15 cellular contexts compared by ENCODE assay signal in genomic region chr7:44473295-44473694, GRCh38. TPM values are rescaled to one million over a fixed set of nuclear protein-coding genes. Genes with fewer than 3 reads are reported as not detected.
A peak's percentile ranks its signal among the peaks of the same experiment; 100 is the strongest.
DNase-seq lines count a peak whose midpoint lies in the region; ATAC-seq and TF ChIP-seq lines count a peak whose summit lies in the region.
"Had no signal": no experiment of that assay in that cellular context is flagged by ENCODE, and none has a peak within 500 bp of the region (broad histone marks: within the 10 kb centered on the region; RNA-seq: fewer than 3 reads in every experiment).

No MANE protein-coding gene starts in this region.

- H3K9me3 Mint-ChIP-seq in HFFc6 (no peaks in the 10 kb centered on the region), progenitor cell of endocrine pancreas (ENCODE audit: low read depth) (no peaks in the 10 kb centered on the region), WTC11 (no peaks in the 10 kb centered on the region)
- no peaks in the 10 kb centered on the region for H3K9me3 Mint-ChIP-seq in T-helper 2 cell treated with Interferon-gamma antibody and Interleukin-4, amounts not matched to agents 5 μg/mL and 100 μg/mL, for 36 hours

- DNase-seq in HFFc6 = peak; percentile 30
- DNase-seq in Panc1 (ENCODE audit: low read depth, low spot score) = no peak
- DNase-seq in epithelial cell of prostate (ENCODE audit: low read depth, low spot score) = peak; percentile 49
- DNase-seq in progenitor cell of endocrine pancreas (ENCODE audit: low spot score, unreplicated experiment) = no peak
- DNase-seq in T-helper 2 cell treated with Interferon-gamma antibody and Interleukin-4, amounts not matched to agents 5 μg/mL and 100 μg/mL, for 36 hours (ENCODE audit: low spot score) = no peak
- no peak for DNase-seq in WTC11 (ENCODE audit: low spot score)
- no peak for DNase-seq in DMS114 treated with DMSO at 0.1 percent for 48 hours (lab: John Stamatoyannopoulos, UW; ENCODE audit: unreplicated experiment)
- DNase-seq: activated naive CD4-positive, alpha-beta T cell treated with anti-CD3 and anti-CD28 coated beads, Interleukin-2, amount 50 U/mL, for 16 hours; colonic mucosa; foreskin melanocyte; GOT3; KG1; NCI-H1930; thyroid gland had no signal

- TF ChIP-seq CTCF in HFFc6 (IDR thresholded peaks at IDR 0.05) = no peak
- no peak for TF ChIP-seq CTCF in Panc1 (IDR thresholded peaks at IDR 0.05)
- no peak for TF ChIP-seq CTCF in progenitor cell of endocrine pancreas (IDR thresholded peaks at IDR 0.05; ENCODE audit: unreplicated experiment)
- TF ChIP-seq CTCF in WTC11 (IDR thresholded peaks at IDR 0.05) = no peak

- H3K4me3 ChIP-seq in Panc1 (ENCODE audit: low read depth in 2 of 2, low read length in 2 of 2) = no peak overlapping the region
- H3K4me3 ChIP-seq: colonic mucosa, thyroid gland had no signal

- H3K36me3 Mint-ChIP-seq in HFFc6 (ENCODE audit: low read depth) (peaks cover 16% of the 10 kb centered on the region), progenitor cell of endocrine pancreas (ENCODE audit: insufficient read depth) (peaks cover 9% of the 10 kb centered on the region), WTC11 (peaks cover 32% of the 10 kb centered on the region)
- peaks cover 41% of the 10 kb centered on the region for H3K36me3 Mint-ChIP-seq in T-helper 2 cell treated with Interferon-gamma antibody and Interleukin-4, amounts not matched to agents 5 μg/mL and 100 μg/mL, for 36 hours (ENCODE audit: low read depth)

- H3K27ac ChIP-seq in Panc1 (ENCODE audit: low read length) = no peak overlapping the region
- peak overlapping the region; percentile 60 for H3K27ac ChIP-seq in epithelial cell of prostate
- H3K27ac ChIP-seq: colonic mucosa, thyroid gland had no signal

- in situ Hi-C loops in Panc1 (cut with HindIII; ENCODE audit: low pct_unique_long_range_greater_than_20kb, low sequenced_read_pairs) = no loop called here

- H3K27me3 Mint-ChIP-seq in HFFc6 (ENCODE audit: insufficient read depth) (no peaks in the 10 kb centered on the region; the same call in 1 of the 2 replicates), progenitor cell of endocrine pancreas (no peaks in the 10 kb centered on the region), WTC11 (ENCODE audit: low read depth) (no peaks in the 10 kb centered on the region)
- no peaks in the 10 kb centered on the region for H3K27me3 Mint-ChIP-seq in T-helper 2 cell treated with Interferon-gamma antibody and Interleukin-4, amounts not matched to agents 5 μg/mL and 100 μg/mL, for 36 hours (ENCODE audit: low read depth)

- CTCF ChIA-PET in Panc1 (lab: Charles Lee) = no interaction called here
- CTCF ChIA-PET in WTC11 (lab: Charles Lee) = no interaction called here

- peaks cover 10% of the 10 kb centered on the region for H3K4me1 ChIP-seq in Panc1 (ENCODE audit: control insufficient read depth, insufficient read depth, low read length)
- H3K4me1 ChIP-seq: colonic mucosa had no signal

- H3K27ac Mint-ChIP-seq in HFFc6 = peak overlapping the region; percentile 19
- peak overlapping the region; percentile 80 for H3K27ac Mint-ChIP-seq in progenitor cell of endocrine pancreas
- H3K27ac Mint-ChIP-seq in T-helper 2 cell treated with Interferon-gamma antibody and Interleukin-4, amounts not matched to agents 5 μg/mL and 100 μg/mL, for 36 hours = no peak overlapping the region
- no peak overlapping the region for H3K27ac Mint-ChIP-seq in WTC11

- intact Hi-C loops in Panc1 (cut with micrococcal nuclease; ENCODE audit: unreplicated experiment) = no loop called here

- ATAC-seq in Panc1 (peak; percentile 43; the same call in 1 of the 2 replicates), GM21723 (IDR thresholded peaks at IDR 0.05; ENCODE audit: unreplicated experiment) (no peak), WTC11 (no peak)

- POLR2A ChIA-PET in Panc1 (lab: Charles Lee) (no interaction called here), WTC11 (lab: Charles Lee) (no interaction called here)

- H3K9me3 ChIP-seq in Panc1 (ENCODE audit: control insufficient read depth, insufficient read depth, low read depth, low read length) = no peaks in the 10 kb centered on the region
- H3K9me3 ChIP-seq: colonic mucosa, thyroid gland had no signal

- H3K27me3 ChIP-seq in Panc1 (ENCODE audit: control insufficient read depth, insufficient read depth, low read length) = no peaks in the 10 kb centered on the region
- H3K27me3 ChIP-seq: colonic mucosa, thyroid gland had no signal

- H3K4me3 Mint-ChIP-seq in HFFc6 (no peak overlapping the region), progenitor cell of endocrine pancreas (ENCODE audit: low read depth) (no peak overlapping the region), WTC11 (no peak overlapping the region)
- no peak overlapping the region for H3K4me3 Mint-ChIP-seq in T-helper 2 cell treated with Interferon-gamma antibody and Interleukin-4, amounts not matched to agents 5 μg/mL and 100 μg/mL, for 36 hours

- BruUV-seq in Panc1 (replicated peaks; lab: Mats Ljungman, UMichigan) = no TSS peak

- peaks cover 13% of the 10 kb centered on the region for H3K36me3 ChIP-seq in Panc1 (ENCODE audit: control insufficient read depth, insufficient read depth, low read length)
- H3K36me3 ChIP-seq: colonic mucosa, thyroid gland had no signal

- H3K4me1 Mint-ChIP-seq in HFFc6 (ENCODE audit: low read depth) (peaks cover 71% of the 10 kb centered on the region), progenitor cell of endocrine pancreas (ENCODE audit: low read depth) (peaks cover 30% of the 10 kb centered on the region), WTC11 (no peaks in the 10 kb centered on the region)
- H3K4me1 Mint-ChIP-seq in T-helper 2 cell treated with Interferon-gamma antibody and Interleukin-4, amounts not matched to agents 5 μg/mL and 100 μg/mL, for 36 hours (ENCODE audit: low read depth) = peaks cover 12% of the 10 kb centered on the region

TF ChIP-seq in WTC11, 78 proteins besides CTCF, POLR2A, EP300 and RAD21:
- TF ChIP-seq MXD4 (CRISPR knock-in tag; IDR thresholded peaks at IDR 0.05; ENCODE audit: borderline replicate concordance) (no peak), RORB (CRISPR knock-in tag; IDR thresholded peaks at IDR 0.05) (no peak), TP53 (CRISPR knock-in tag; IDR thresholded peaks at IDR 0.05) (no peak), ZNF396 (CRISPR knock-in tag; IDR thresholded peaks at IDR 0.05; ENCODE audit: borderline replicate concordance) (no peak), MLX (CRISPR knock-in tag; IDR thresholded peaks at IDR 0.05) (no peak), FOXJ3 (CRISPR knock-in tag; IDR thresholded peaks at IDR 0.05; ENCODE audit: borderline replicate concordance) (no peak), MYBL2 (CRISPR knock-in tag; IDR thresholded peaks at IDR 0.05) (no peak), SOX15 (CRISPR knock-in tag; IDR thresholded peaks at IDR 0.05) (no peak), ZNF138 (CRISPR knock-in tag; conservative IDR thresholded peaks at IDR 0.05) (no peak)
- TF ChIP-seq, protein P1, sequence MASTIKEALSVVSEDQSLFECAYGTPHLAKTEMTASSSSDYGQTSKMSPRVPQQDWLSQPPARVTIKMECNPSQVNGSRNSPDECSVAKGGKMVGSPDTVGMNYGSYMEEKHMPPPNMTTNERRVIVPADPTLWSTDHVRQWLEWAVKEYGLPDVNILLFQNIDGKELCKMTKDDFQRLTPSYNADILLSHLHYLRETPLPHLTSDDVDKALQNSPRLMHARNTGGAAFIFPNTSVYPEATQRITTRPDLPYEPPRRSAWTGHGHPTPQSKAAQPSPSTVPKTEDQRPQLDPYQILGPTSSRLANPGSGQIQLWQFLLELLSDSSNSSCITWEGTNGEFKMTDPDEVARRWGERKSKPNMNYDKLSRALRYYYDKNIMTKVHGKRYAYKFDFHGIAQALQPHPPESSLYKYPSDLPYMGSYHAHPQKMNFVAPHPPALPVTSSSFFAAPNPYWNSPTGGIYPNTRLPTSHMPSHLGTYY (CRISPR knock-in tag; IDR thresholded peaks at IDR 0.05) = no peak
- TF ChIP-seq, protein P2, sequence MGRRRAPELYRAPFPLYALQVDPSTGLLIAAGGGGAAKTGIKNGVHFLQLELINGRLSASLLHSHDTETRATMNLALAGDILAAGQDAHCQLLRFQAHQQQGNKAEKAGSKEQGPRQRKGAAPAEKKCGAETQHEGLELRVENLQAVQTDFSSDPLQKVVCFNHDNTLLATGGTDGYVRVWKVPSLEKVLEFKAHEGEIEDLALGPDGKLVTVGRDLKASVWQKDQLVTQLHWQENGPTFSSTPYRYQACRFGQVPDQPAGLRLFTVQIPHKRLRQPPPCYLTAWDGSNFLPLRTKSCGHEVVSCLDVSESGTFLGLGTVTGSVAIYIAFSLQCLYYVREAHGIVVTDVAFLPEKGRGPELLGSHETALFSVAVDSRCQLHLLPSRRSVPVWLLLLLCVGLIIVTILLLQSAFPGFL (CRISPR knock-in tag; IDR thresholded peaks at IDR 0.05; ENCODE audit: borderline replicate concordance) = no peak
- TF ChIP-seq, protein P3, sequence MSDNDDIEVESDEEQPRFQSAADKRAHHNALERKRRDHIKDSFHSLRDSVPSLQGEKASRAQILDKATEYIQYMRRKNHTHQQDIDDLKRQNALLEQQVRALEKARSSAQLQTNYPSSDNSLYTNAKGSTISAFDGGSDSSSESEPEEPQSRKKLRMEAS (CRISPR knock-in tag; IDR thresholded peaks at IDR 0.05) = no peak
TF ChIP-seq in WTC11: peak in this region for 0.

RNA-seq across cellular contexts. Expression of gene NUDCD3, which starts 17.2 kb away (rescaled TPM):
- total RNA-seq in HFFc6 (2021; fragmentation: NEBNext Ultra II Directional; extraction: Animal tissue kit (Norgen Biotek cat#: 25700)) = 100 to 1,000 TPM in 2 of 6 experiments, 10 to 100 TPM in 4; 79.2 to 114 (median 90.6) TPM
- total RNA-seq in Panc1 (2021; ENCODE audit: unreplicated experiment) (117 TPM), progenitor cell of endocrine pancreas (86.2 and 89.0 TPM in 2 replicates), WTC11 (2021) (71.8 to 83.9 TPM (median 82.7 TPM) in 3 replicates)
- 128 TPM for polyA plus RNA-seq in Panc1 (2012; ENCODE audit: insufficient read length)

Comparison
In these comparisons a context has a peak if more than half of its experiments do, and no peak if none do; other contexts are left out.
1. DNase-seq: peak in HFFc6 (single experiment) and epithelial cell of prostate (single experiment); none in Panc1 (single experiment), progenitor cell of endocrine pancreas (single experiment), T-helper 2 cell treated with Interferon-gamma antibody and Interleukin-4, amounts not matched to agents 5 μg/mL and 100 μg/mL, for 36 hours (single experiment), WTC11 (single experiment) and DMS114 treated with DMSO at 0.1 percent for 48 hours (single experiment).
2. H3K27ac Mint-ChIP-seq: peak in HFFc6 (single experiment) and progenitor cell of endocrine pancreas (single experiment); none in T-helper 2 cell treated with Interferon-gamma antibody and Interleukin-4, amounts not matched to agents 5 μg/mL and 100 μg/mL, for 36 hours (single experiment) and WTC11 (single experiment).